ENCODE assay signal across 29 cellular contexts in genomic region chr14:93320489-93320888, GRCh38. TPM values are rescaled to one million over a fixed set of nuclear protein-coding genes. Genes with fewer than 3 reads are reported as not detected.
DNase-seq lines count a peak whose midpoint lies in the region; ATAC-seq, FAIRE-seq and TF ChIP-seq lines count a peak whose summit lies in the region.
"Had no signal": no experiment of that assay in that cellular context is flagged by ENCODE, and none has a peak within 500 bp of the region (broad histone marks: within the 10 kb centered on the region; RNA-seq: fewer than 3 reads in every experiment).

No MANE protein-coding gene starts in this region.

- no peak for ATAC-seq in A549
- ATAC-seq in GM23338: no peak
- ATAC-seq in activated B cell treated with CpG ODN at 0.5 μM for 24 hours (ENCODE audit: low read depth): no peak
- ATAC-seq in pancreas: no peak
- ATAC-seq in GM18505 (IDR thresholded peaks at IDR 0.05; ENCODE audit: unreplicated experiment): no peak
- no peak for ATAC-seq in GM18868 (IDR thresholded peaks at IDR 0.05; ENCODE audit: unreplicated experiment)
- ATAC-seq: activated CD4-positive, CD25-positive, alpha-beta regulatory T cell treated with anti-CD3 and anti-CD28 coated beads, Interleukin-2, amount 50 U/mL, for 24 hours; activated CD8-positive, alpha-beta T cell treated with anti-CD3 and anti-CD28 coated beads, Interleukin-2, amount 10 ng/mL, durations not matched to agents 7 days and 5 days; activated T-cell treated with anti-CD3 and anti-CD28 coated beads, Interleukin-2, amount 50 U/mL, for 4 hours; right cardiac atrium; SK-N-SH treated with all-trans-retinoic acid at 6 μM for 48 hours had no signal

- peaks cover 4% of the 10 kb centered on the region; the same call in 2 of the 3 replicates for H3K36me3 Mint-ChIP-seq in GM23338 (ENCODE audit: low read depth)
- peaks cover 29% of the 10 kb centered on the region for H3K36me3 Mint-ChIP-seq in activated B cell treated with CpG ODN at 0.5 μM for 24 hours (ENCODE audit: low read depth)

- H3K27ac ChIP-seq in A549 (peak overlapping the region in 1 of 2 experiments; percentile 18; a peak in 2 of 6 replicates), GM23338 (ENCODE audit: low read depth) (0 out of 2 replicates have a peak overlapping the region, but pooled peaks have one; percentile 7), keratinocyte (ENCODE audit: control insufficient read depth, insufficient read depth, low read length) (peak overlapping the region; percentile 30), pancreas (no peak overlapping the region), substantia nigra (ENCODE audit: low read depth, low read length, poor library complexity, severe bottlenecking) (no peak overlapping the region)
- H3K27ac ChIP-seq: heart left ventricle, KMS-11 had no signal

- H3F3A ChIP-seq in GM23338 (replicated peaks; ENCODE audit: low read depth): no peaks in the 10 kb centered on the region

- dilution Hi-C loops in keratinocyte (cut with MboI; ENCODE audit: extremely low pct_ligation_motif_present, low sequenced_read_pairs): no loop called here

- no peak overlapping the region for H3K9ac ChIP-seq in keratinocyte (ENCODE audit: control insufficient read depth, extremely low read depth, insufficient read depth, low read length)
- H3K9ac ChIP-seq: KMS-11 had no signal

- peaks cover 4% of the 10 kb centered on the region for H3K27me3 Mint-ChIP-seq in GM23338 (ENCODE audit: insufficient read depth, low read depth, poor library complexity)
- no peaks in the 10 kb centered on the region for H3K27me3 Mint-ChIP-seq in activated B cell treated with CpG ODN at 0.5 μM for 24 hours

- peak; percentile 43 for FAIRE-seq in A549 (lab: Jason Lieb, UNC)
- FAIRE-seq in keratinocyte (lab: Jason Lieb, UNC): no peak
- no peak for FAIRE-seq in pancreas (lab: Jason Lieb, UNC)
- FAIRE-seq: urothelium cell line had no signal

- peaks cover 30% of the 10 kb centered on the region for H3K4me1 Mint-ChIP-seq in GM23338
- peaks cover 59% of the 10 kb centered on the region for H3K4me1 Mint-ChIP-seq in activated B cell treated with CpG ODN at 0.5 μM for 24 hours

- no peak overlapping the region for H3K4me3 ChIP-seq in A549
- no peak overlapping the region for H3K4me3 ChIP-seq in GM23338
- H3K4me3 ChIP-seq in keratinocyte (ENCODE audit: control insufficient read depth in 2 of 3, extremely low read depth in 1 of 3, insufficient read depth in 2 of 3, low read depth in 1 of 3, low read length in 3 of 3): no peak overlapping the region
- H3K4me3 ChIP-seq in pancreas: no peak overlapping the region
- H3K4me3 ChIP-seq: heart left ventricle had no signal

- H3K9me3 ChIP-seq in A549: no peaks in the 10 kb centered on the region
- no peaks in the 10 kb centered on the region for H3K9me3 ChIP-seq in keratinocyte (ENCODE audit: control insufficient read depth, low read depth, low read length)
- no peaks in the 10 kb centered on the region for H3K9me3 ChIP-seq in pancreas

- DNase-seq in A549 (ENCODE audit: low read depth in 1 of 2, low spot score in 1 of 2): no peak
- DNase-seq in GM23338 (ENCODE audit: low spot score): no peak
- DNase-seq in activated B cell treated with CpG ODN at 0.5 μM for 24 hours: no peak
- DNase-seq in keratinocyte (ENCODE audit: low read depth, low spot score): no peak
- DNase-seq in pancreas: no peak
- no peak for DNase-seq in substantia nigra (lab: John Stamatoyannopoulos, UW)
- DNase-seq: activated CD8-positive, alpha-beta T cell treated with anti-CD3 and anti-CD28 coated beads, Interleukin-2, amount 10 ng/mL, durations not matched to agents 7 days and 5 days; activated naive CD4-positive, alpha-beta T cell treated with anti-CD3 and anti-CD28 coated beads, Interleukin-2, amount 50 U/mL, for 16 hours; activated T-cell treated with anti-CD3 and anti-CD28 coated beads, Interleukin-2, amount 50 U/mL, for 4 hours; endodermal cell; heart left ventricle; NCI-H1048; NCI-H2029 treated with DMSO at 0.1 percent for 48 hours; NK-92 treated with Interleukin-12 subunit alpha and Interleukin-12 subunit beta, amount 100 ng/mL, for 24 hours; right cardiac atrium had no signal

- CTCF ChIA-PET in A549 (lab: Yijun Ruan, JAX) (interaction anchor here (0.6 to 1.1 kb wide), 5 partner anchors 10 to 793 kb away, joined by 3 to 4 read pairs (median 3); no protein-coding TSS in a partner anchor), activated B cell treated with CpG ODN at 0.5 μM for 24 hours (lab: Charles Lee) (interaction anchor here (1.6 kb wide), 1 partner anchor 298 kb away, joined by 3 read pairs; no protein-coding TSS in a partner anchor)

- H4K20me1 ChIP-seq in GM23338 (replicated peaks; ENCODE audit: insufficient read depth): peaks cover 11% of the 10 kb centered on the region
- H4K20me1 ChIP-seq in keratinocyte (ENCODE audit: control insufficient read depth, extremely low read depth, insufficient read depth, low read length): peaks cover 6% of the 10 kb centered on the region

- H3K27ac Mint-ChIP-seq in GM23338 (no peak overlapping the region), activated B cell treated with CpG ODN at 0.5 μM for 24 hours (peak overlapping the region; percentile 26)
- H3K27ac Mint-ChIP-seq: endodermal cell had no signal

- H3K4me2 ChIP-seq in A549 (no peak overlapping the region; the same call in 2 of the 3 replicates), GM23338 (no peak overlapping the region), keratinocyte (ENCODE audit: control insufficient read depth, extremely low read depth, insufficient read depth, low read depth, low read length) (no peak overlapping the region)
- H3K4me2 ChIP-seq: KMS-11 had no signal

- intact Hi-C loops in activated B cell treated with CpG ODN at 0.5 μM for 24 hours (cut with micrococcal nuclease): no loop called here
- intact Hi-C loops in pancreas (cut with DNase I): no loop called here

- H3K36me3 ChIP-seq in GM23338 (ENCODE audit: insufficient read depth): no peaks in the 10 kb centered on the region; the same call in 1 of the 2 replicates
- H3K36me3 ChIP-seq in keratinocyte (ENCODE audit: control insufficient read depth in 2 of 2, extremely low read depth in 1 of 2, insufficient read depth in 2 of 2, low read length in 2 of 2): peaks cover 8 to 16% of the 10 kb centered on the region in 2 experiments
- H3K36me3 ChIP-seq in pancreas: no peaks in the 10 kb centered on the region

- POLR2A ChIA-PET in A549 (lab: Yijun Ruan, JAX) (no interaction called here), activated B cell treated with CpG ODN at 0.5 μM for 24 hours (lab: Charles Lee) (no interaction called here)

- no peaks in the 10 kb centered on the region for H3K9me2 ChIP-seq in GM23338 (ENCODE audit: insufficient read depth)

- TF ChIP-seq CTCF in A549 (IDR thresholded peaks at IDR 0.05): no peak
- no peak for TF ChIP-seq CTCF in GM23338 (conservative IDR thresholded peaks at IDR 0.05; ENCODE audit: low read depth in 2 of 2)
- no peak for TF ChIP-seq CTCF in activated B cell treated with CpG ODN at 0.5 μM for 24 hours (IDR thresholded peaks at IDR 0.05)
- no peak for TF ChIP-seq CTCF in keratinocyte (optimal IDR thresholded peaks at IDR 0.05 in 1 of 3, IDR thresholded peaks at IDR 0.05 in 1 of 3, conservative IDR thresholded peaks at IDR 0.05 in 1 of 3; ENCODE audit: extremely low read depth in 1 of 3, insufficient read depth in 2 of 3, low read length in 3 of 3)
- TF ChIP-seq CTCF in pancreas (IDR thresholded peaks at IDR 0.05): no peak

- no peak for TF ChIP-seq EP300 in A549 (IDR thresholded peaks at IDR 0.05)

- H3K4me1 ChIP-seq in A549 (peaks cover 56% of the 10 kb centered on the region), GM23338 (ENCODE audit: insufficient read depth) (peaks cover 24% of the 10 kb centered on the region), keratinocyte (ENCODE audit: control insufficient read depth, extremely low read depth, insufficient read depth, low read length) (peaks cover 26% of the 10 kb centered on the region), pancreas (peaks cover 0 to 10% (median 3%) of the 10 kb centered on the region in 3 donors)

- H3K9me3 Mint-ChIP-seq in GM23338 (no peaks in the 10 kb centered on the region), activated B cell treated with CpG ODN at 0.5 μM for 24 hours (no peaks in the 10 kb centered on the region)
- H3K9me3 Mint-ChIP-seq: activated T-cell treated with anti-CD3 and anti-CD28 coated beads, Interleukin-2, amount 50 U/mL, for 4 hours had no signal

- TF ChIP-seq POLR2A in A549 (IDR thresholded peaks at IDR 0.05; ENCODE audit: low read length): no peak
- TF ChIP-seq POLR2A in GM18505 (IDR thresholded peaks at IDR 0.05; ENCODE audit: borderline replicate concordance, extremely low read depth, insufficient read depth, insufficient read length): no peak

- no peak overlapping the region for H3K4me3 Mint-ChIP-seq in GM23338
- peak overlapping the region; percentile 24 for H3K4me3 Mint-ChIP-seq in activated B cell treated with CpG ODN at 0.5 μM for 24 hours
- H3K4me3 Mint-ChIP-seq: activated CD8-positive, alpha-beta T cell treated with anti-CD3 and anti-CD28 coated beads, Interleukin-2, amount 10 ng/mL, durations not matched to agents 7 days and 5 days; activated T-cell treated with anti-CD3 and anti-CD28 coated beads, Interleukin-2, amount 50 U/mL, for 4 hours; CD14-positive monocyte; endodermal cell had no signal

- H2AFZ ChIP-seq in GM23338: no peak overlapping the region
- H2AFZ ChIP-seq in keratinocyte (ENCODE audit: control insufficient read depth, low read length): no peak overlapping the region

- H3K9me1 ChIP-seq in keratinocyte (ENCODE audit: control insufficient read depth, extremely low read depth, insufficient read depth, low read length): peaks cover 5% of the 10 kb centered on the region

- H3K27me3 ChIP-seq in GM23338 (ENCODE audit: insufficient read depth) (no peaks in the 10 kb centered on the region), keratinocyte (ENCODE audit: control insufficient read depth, extremely low read depth, insufficient read depth, low read length) (no peaks in the 10 kb centered on the region), pancreas (no peaks in the 10 kb centered on the region)
- H3K27me3 ChIP-seq: heart left ventricle had no signal

- TF ChIP-seq RAD21 in A549 (conservative IDR thresholded peaks at IDR 0.05 in 1 of 2, IDR thresholded peaks at IDR 0.05 in 1 of 2): no peak

- peaks cover 100% of the 10 kb centered on the region for H3K79me2 ChIP-seq in GM23338 (replicated peaks; ENCODE audit: insufficient read depth)
- peaks cover 95% of the 10 kb centered on the region for H3K79me2 ChIP-seq in keratinocyte (ENCODE audit: control insufficient read depth, insufficient read depth, low read length)

RNA-seq across cellular contexts. Expression of gene BTBD7, which starts 12.3 kb away (rescaled TPM):
- polyA plus RNA-seq in A549 (2011; rRNA removed) (17.4 and 18.9 TPM in 2 replicates), A549 (2017; fragmentation: RNase III; extraction: RNeasy Plus Mini Kit Qiagen cat#74134 plus additional on column Dnase treatment) (11.1 to 11.5 TPM (median 11.4 TPM) in 3 replicates), GM23338 (2016; fragmentation: Nextera tagmentation; extraction: Ambion mirVana) (24.4 and 28.9 TPM in 2 replicates), keratinocyte (23.2 to 35.1 TPM (median 25.1 TPM) in 3 replicates), pancreas (1 to 10 TPM; 6.3 to 8.9 TPM)
- polyA plus RNA-seq in A549 (2012; cell fraction: cytosol; rRNA removed): 7.8 and 9.5 TPM in 2 replicates
- 8.5 and 8.6 TPM in 2 replicates for polyA plus RNA-seq in A549 (2012; cell fraction: nucleus; rRNA removed)
- polyA minus RNA-seq in A549 (2011; rRNA and poly(A)+ RNA removed): 38.1 and 42.6 TPM in 2 replicates
- 31.3 and 32.8 TPM in 2 replicates for total RNA-seq in GM23338 (2014; rRNA removed; shearing (Covaris generic))
- total RNA-seq in activated B cell treated with CpG ODN at 0.5 μM for 24 hours (34.4 and 41.2 TPM in 2 replicates), pancreas (10 to 100 TPM; 12.1 to 21.6 (median 15.0) TPM)
- 22.6 TPM for polyA plus RNA-seq in keratinocyte (2011; ENCODE audit: low read depth)
- polyA plus RNA-seq in keratinocyte (2011; cell fraction: cytosol; rRNA removed): 18.0 and 24.8 TPM in 2 replicates
- polyA plus RNA-seq in keratinocyte (2011; cell fraction: nucleus; rRNA removed): 40.3 and 41.2 TPM in 2 replicates
- 12.6 and 24.7 TPM in 2 replicates for polyA plus RNA-seq in keratinocyte (2012; ENCODE audit: low replicate concordance)
- polyA minus RNA-seq in keratinocyte: 46.3 to 48.7 TPM (median 48.6 TPM) in 3 replicates
- polyA minus RNA-seq in keratinocyte (2011; cell fraction: cytosol; rRNA and poly(A)+ RNA removed): 34.3 TPM
- polyA minus RNA-seq in keratinocyte (2011; cell fraction: nucleus; rRNA and poly(A)+ RNA removed): 45.7 and 81.9 TPM in 2 replicates

RNA-seq across cellular contexts. Expression of gene COX8C, which starts 26.5 kb away (rescaled TPM):
- polyA plus RNA-seq in A549 (2011; rRNA removed) (not detected in 2 replicates), A549 (2017; fragmentation: RNase III; extraction: RNeasy Plus Mini Kit Qiagen cat#74134 plus additional on column Dnase treatment) (not detected in 3 replicates), GM23338 (2016; fragmentation: Nextera tagmentation; extraction: Ambion mirVana) (0.73 TPM in 1 of 2 replicates, not detected in the other), keratinocyte (not detected in 3 replicates), pancreas (not detected)
- polyA plus RNA-seq in A549 (2012; cell fraction: cytosol; rRNA removed): not detected in 2 replicates
- polyA plus RNA-seq in A549 (2012; cell fraction: nucleus; rRNA removed): not detected in 2 replicates
- not detected in 2 replicates for polyA minus RNA-seq in A549 (2011; rRNA and poly(A)+ RNA removed)
- not detected in 2 replicates for total RNA-seq in GM23338 (2014; rRNA removed; shearing (Covaris generic))
- total RNA-seq in activated B cell treated with CpG ODN at 0.5 μM for 24 hours (not detected in 2 replicates), pancreas (not detected)
- not detected for polyA plus RNA-seq in keratinocyte (2011; ENCODE audit: low read depth)
- polyA plus RNA-seq in keratinocyte (2011; cell fraction: cytosol; rRNA removed): not detected in 2 replicates
- not detected in 2 replicates for polyA plus RNA-seq in keratinocyte (2011; cell fraction: nucleus; rRNA removed)
- not detected in 2 replicates for polyA plus RNA-seq in keratinocyte (2012; ENCODE audit: low replicate concordance)
- polyA minus RNA-seq in keratinocyte: not detected in 3 replicates
- polyA minus RNA-seq in keratinocyte (2011; cell fraction: cytosol; rRNA and poly(A)+ RNA removed): not detected
- not detected in 2 replicates for polyA minus RNA-seq in keratinocyte (2011; cell fraction: nucleus; rRNA and poly(A)+ RNA removed)
- total RNA-seq: A673; activated CD8-positive, alpha-beta T cell treated with anti-CD3 and anti-CD28 coated beads, Interleukin-2, amount 10 ng/mL, durations not matched to agents 7 days and 5 days; activated T-cell treated with anti-CD3 and anti-CD28 coated beads, Interleukin-2, amount 50 U/mL, for 4 hours; endodermal cell; G401; H4; liver; NCI-H460; omental fat pad; RPMI7951 had no signal
- polyA plus RNA-seq: CD14-positive monocyte, heart left ventricle, liver had no signal

Comparison
In these comparisons a context has a peak if more than half of its experiments do, and no peak if none do; other contexts are left out.
1. H3K27ac ChIP-seq: peak in GM23338 (single experiment) and keratinocyte (single experiment); none in pancreas (0 of 4) and substantia nigra (single experiment).